In genomic region chr22:28923826-28924732, GRCh38 we compare ENCODE assay signal across 1 cellular context.
A peak's percentile ranks its signal among the peaks of the same experiment; 100 is the strongest.
TF ChIP-seq lines count a peak whose summit lies in the region.

No MANE protein-coding gene starts in this region.

TF ChIP-seq in HepG2, 621 proteins besides CTCF, POLR2A, EP300 and RAD21 (continued from another document and continues in another):
- TF ChIP-seq ZNF639 (CRISPR knock-in tag; conservative IDR thresholded peaks at IDR 0.05), result no peak
- TF ChIP-seq NFIB (CRISPR knock-in tag; IDR thresholded peaks at IDR 0.05; ENCODE audit: borderline replicate concordance), result no peak
- peak; percentile 24; the same call in 1 of the 2 replicates for TF ChIP-seq ZHX2 (IDR thresholded peaks at IDR 0.05; ENCODE audit: low read depth)
- no peak; the same call in 1 of the 2 replicates for TF ChIP-seq ZHX2 (CRISPR knock-in tag; IDR thresholded peaks at IDR 0.05; ENCODE audit: borderline replicate concordance)
- no peak for TF ChIP-seq ZNF510 (CRISPR knock-in tag; IDR thresholded peaks at IDR 0.05; ENCODE audit: low read depth)
- no peak for TF ChIP-seq CENPT (CRISPR knock-in tag; IDR thresholded peaks at IDR 0.05; ENCODE audit: low read depth)
- TF ChIP-seq ZNF557 (CRISPR knock-in tag; IDR thresholded peaks at IDR 0.05), result no peak; the same call in 1 of the 2 replicates
- TF ChIP-seq XRCC5 (optimal IDR thresholded peaks at IDR 0.05; ENCODE audit: low read length), result peak; percentile 76
- no peak for TF ChIP-seq ZNF512B (CRISPR knock-in tag; IDR thresholded peaks at IDR 0.05; ENCODE audit: borderline replicate concordance)
- no peak for TF ChIP-seq ZFYVE20 (CRISPR knock-in tag; IDR thresholded peaks at IDR 0.05; ENCODE audit: borderline replicate concordance, low read depth)
- 0 out of 2 replicates have a peak, but pooled peaks have one; percentile 23 for TF ChIP-seq CHD4 (IDR thresholded peaks at IDR 0.05; ENCODE audit: borderline replicate concordance, low read length)
- TF ChIP-seq ZNF34 (CRISPR knock-in tag; IDR thresholded peaks at IDR 0.05; ENCODE audit: borderline replicate concordance), result no peak
- no peak for TF ChIP-seq ZKSCAN5 (CRISPR knock-in tag; IDR thresholded peaks at IDR 0.05)
- no peak for TF ChIP-seq ZNF619 (CRISPR knock-in tag; IDR thresholded peaks at IDR 0.05)
- TF ChIP-seq ZNF747 (CRISPR knock-in tag; IDR thresholded peaks at IDR 0.05; ENCODE audit: borderline replicate concordance), result peak; percentile 53; the same call in 1 of the 2 replicates
- no peak for TF ChIP-seq ZNF567 (CRISPR knock-in tag; IDR thresholded peaks at IDR 0.05; ENCODE audit: borderline replicate concordance)
- no peak for TF ChIP-seq MTERF4 (CRISPR knock-in tag; IDR thresholded peaks at IDR 0.05)
- no peak for TF ChIP-seq IRX3 (CRISPR knock-in tag; IDR thresholded peaks at IDR 0.05; ENCODE audit: borderline replicate concordance, low read depth)
- peak; percentile 71 for TF ChIP-seq YEATS4 (CRISPR knock-in tag; IDR thresholded peaks at IDR 0.05; ENCODE audit: borderline replicate concordance)
- no peak; the same call in 1 of the 2 replicates for TF ChIP-seq KDM6A (CRISPR knock-in tag; IDR thresholded peaks at IDR 0.05; ENCODE audit: low read depth)
- no peak for TF ChIP-seq NPAS2 (CRISPR knock-in tag; IDR thresholded peaks at IDR 0.05; ENCODE audit: borderline replicate concordance)
- no peak for TF ChIP-seq ZBTB7A (CRISPR knock-in tag; IDR thresholded peaks at IDR 0.05)
- peak; percentile 91 for TF ChIP-seq SOX5 (CRISPR knock-in tag; IDR thresholded peaks at IDR 0.05; ENCODE audit: borderline replicate concordance)
- TF ChIP-seq GPN1 (CRISPR knock-in tag; IDR thresholded peaks at IDR 0.05; ENCODE audit: borderline replicate concordance), result no peak
- TF ChIP-seq EED (CRISPR knock-in tag; IDR thresholded peaks at IDR 0.05), result no peak
- TF ChIP-seq ZNF790 (CRISPR knock-in tag; IDR thresholded peaks at IDR 0.05; ENCODE audit: borderline replicate concordance), result peak; percentile 38; the same call in 1 of the 2 replicates
- TF ChIP-seq PBX2 (CRISPR knock-in tag; IDR thresholded peaks at IDR 0.05), result no peak
- TF ChIP-seq ZNF17 (CRISPR knock-in tag; IDR thresholded peaks at IDR 0.05), result no peak
- TF ChIP-seq ZNF577 (CRISPR knock-in tag; IDR thresholded peaks at IDR 0.05; ENCODE audit: borderline replicate concordance, low read depth), result no peak
- no peak for TF ChIP-seq CAMTA2 (CRISPR knock-in tag; IDR thresholded peaks at IDR 0.05; ENCODE audit: borderline replicate concordance)
- no peak for TF ChIP-seq NCOA5 (CRISPR knock-in tag; IDR thresholded peaks at IDR 0.05)
- TF ChIP-seq TRIM24 (CRISPR knock-in tag; IDR thresholded peaks at IDR 0.05), result no peak
- no peak for TF ChIP-seq ZNF12 (CRISPR knock-in tag; IDR thresholded peaks at IDR 0.05)
- TF ChIP-seq ZNF335 (CRISPR knock-in tag; IDR thresholded peaks at IDR 0.05), result 0 out of 2 replicates have a peak, but pooled peaks have one; percentile 38
- TF ChIP-seq SETDB1 (CRISPR knock-in tag; IDR thresholded peaks at IDR 0.05; ENCODE audit: borderline replicate concordance), result no peak
- peak; percentile 82 for TF ChIP-seq ARNTL (CRISPR knock-in tag; IDR thresholded peaks at IDR 0.05)
- TF ChIP-seq CENPX (CRISPR knock-in tag; IDR thresholded peaks at IDR 0.05), result no peak
- TF ChIP-seq TCF12 (IDR thresholded peaks at IDR 0.05), result no peak
- peak; percentile 88 for TF ChIP-seq TCF12 (CRISPR knock-in tag; IDR thresholded peaks at IDR 0.05)
- TF ChIP-seq FOXA3 (CRISPR knock-in tag; IDR thresholded peaks at IDR 0.05), result peak; percentile 95
- TF ChIP-seq PHF8 (CRISPR knock-in tag; IDR thresholded peaks at IDR 0.05), result peak; percentile 20; the same call in 1 of the 2 replicates
- TF ChIP-seq ZMAT3 (CRISPR knock-in tag; conservative IDR thresholded peaks at IDR 0.05), result peak; percentile 85
- no peak for TF ChIP-seq NBN (conservative IDR thresholded peaks at IDR 0.05)
- TF ChIP-seq DZIP1 (CRISPR knock-in tag; IDR thresholded peaks at IDR 0.05), result no peak
- TF ChIP-seq ZNF572 (CRISPR knock-in tag; IDR thresholded peaks at IDR 0.05), result no peak
- no peak for TF ChIP-seq ZNF10 (CRISPR knock-in tag; IDR thresholded peaks at IDR 0.05; ENCODE audit: borderline replicate concordance, low read depth)
- no peak for TF ChIP-seq ZMYM2 (CRISPR knock-in tag; IDR thresholded peaks at IDR 0.05)
- TF ChIP-seq TEAD3 (CRISPR knock-in tag; optimal IDR thresholded peaks at IDR 0.05; ENCODE audit: borderline replicate concordance), result peak; percentile 82
- no peak for TF ChIP-seq ZNF839 (CRISPR knock-in tag; IDR thresholded peaks at IDR 0.05; ENCODE audit: borderline replicate concordance)
- peak; percentile 97 for TF ChIP-seq MED13 (CRISPR knock-in tag; IDR thresholded peaks at IDR 0.05)
